In genomic region chr10:47372726-47373125, GRCh38 we compare ENCODE assay signal across 34 cellular contexts. TPM values are rescaled to one million over a fixed set of nuclear protein-coding genes. Genes with fewer than 3 reads are reported as not detected.
A peak's percentile ranks its signal among the peaks of the same experiment; 100 is the strongest.
DNase-seq lines count a peak whose midpoint lies in the region; FAIRE-seq and TF ChIP-seq lines count a peak whose summit lies in the region.
"Had no signal": no experiment of that assay in that cellular context is flagged by ENCODE, and none has a peak within 500 bp of the region (broad histone marks: within the 10 kb centered on the region; RNA-seq: fewer than 3 reads in every experiment).

No MANE protein-coding gene starts in this region.

- no peak overlapping the region for H3K4me3 Mint-ChIP-seq in activated naive CD4-positive, alpha-beta T cell treated with anti-CD3 and anti-CD28 coated beads, Interleukin-2, amount 10 ng/mL, durations not matched to agents 7 days and 5 days
- H3K4me3 Mint-ChIP-seq in activated CD4-positive, alpha-beta T cell treated with anti-CD3 and anti-CD28 coated beads, Interleukin-2, amount 10 ng/mL, durations not matched to agents 24 days and 14 days = no peak overlapping the region
- H3K4me3 Mint-ChIP-seq: activated naive CD8-positive, alpha-beta T cell treated with anti-CD3 and anti-CD28 coated beads, Interleukin-2, amount 50 U/mL, for 24 hours; mesothelial cell of epicardium; naive thymus-derived CD4-positive, alpha-beta T cell; stimulated activated naive CD8-positive, alpha-beta T cell treated with anti-CD3 and anti-CD28 coated beads, Interleukin-15, amount 100 ng/mL, for 72 hours had no signal

- no peak overlapping the region for H3K27ac ChIP-seq in coronary artery
- H3K27ac ChIP-seq in osteoblast (ENCODE audit: low read depth, low read length) = no peak overlapping the region
- H3K27ac ChIP-seq in vagina = no peak overlapping the region
- H3K27ac ChIP-seq: foreskin keratinocyte, heart right ventricle, upper lobe of left lung had no signal

- H3K4me1 ChIP-seq in osteoblast (ENCODE audit: insufficient read depth, low read length) (peaks cover 9% of the 10 kb centered on the region), vagina (no peaks in the 10 kb centered on the region)
- H3K4me1 ChIP-seq: BE2C, foreskin keratinocyte, heart right ventricle, upper lobe of left lung had no signal

- H3K36me3 Mint-ChIP-seq in activated naive CD4-positive, alpha-beta T cell treated with anti-CD3 and anti-CD28 coated beads, Interleukin-2, amount 10 ng/mL, durations not matched to agents 7 days and 5 days = no peaks in the 10 kb centered on the region
- no peaks in the 10 kb centered on the region for H3K36me3 Mint-ChIP-seq in activated CD4-positive, alpha-beta T cell treated with anti-CD3 and anti-CD28 coated beads, Interleukin-2, amount 10 ng/mL, durations not matched to agents 24 days and 14 days (ENCODE audit: low read depth)
- H3K36me3 Mint-ChIP-seq: mesothelial cell of epicardium; naive thymus-derived CD4-positive, alpha-beta T cell had no signal

- TF ChIP-seq POLR2A in vagina (IDR thresholded peaks at IDR 0.05) = no peak

- peaks cover 41% of the 10 kb centered on the region for H3K27me3 Mint-ChIP-seq in activated naive CD4-positive, alpha-beta T cell treated with anti-CD3 and anti-CD28 coated beads, Interleukin-2, amount 10 ng/mL, durations not matched to agents 7 days and 5 days
- peaks cover 17% of the 10 kb centered on the region for H3K27me3 Mint-ChIP-seq in activated CD4-positive, alpha-beta T cell treated with anti-CD3 and anti-CD28 coated beads, Interleukin-2, amount 10 ng/mL, durations not matched to agents 24 days and 14 days

- no peak overlapping the region for H3K27ac Mint-ChIP-seq in activated naive CD4-positive, alpha-beta T cell treated with anti-CD3 and anti-CD28 coated beads, Interleukin-2, amount 10 ng/mL, durations not matched to agents 7 days and 5 days
- no peak overlapping the region for H3K27ac Mint-ChIP-seq in activated CD4-positive, alpha-beta T cell treated with anti-CD3 and anti-CD28 coated beads, Interleukin-2, amount 10 ng/mL, durations not matched to agents 24 days and 14 days
- H3K27ac Mint-ChIP-seq: activated naive CD8-positive, alpha-beta T cell treated with anti-CD3 and anti-CD28 coated beads, Interleukin-2, amount 50 U/mL, for 24 hours; mesothelial cell of epicardium; naive thymus-derived CD4-positive, alpha-beta T cell; stimulated activated naive CD8-positive, alpha-beta T cell treated with anti-CD3 and anti-CD28 coated beads, Interleukin-15, amount 100 ng/mL, for 72 hours had no signal

- H2AFZ ChIP-seq in osteoblast (ENCODE audit: low read length) = no peak overlapping the region

- H3K9me3 Mint-ChIP-seq in activated naive CD4-positive, alpha-beta T cell treated with anti-CD3 and anti-CD28 coated beads, Interleukin-2, amount 10 ng/mL, durations not matched to agents 7 days and 5 days = no peaks in the 10 kb centered on the region
- no peaks in the 10 kb centered on the region for H3K9me3 Mint-ChIP-seq in activated CD4-positive, alpha-beta T cell treated with anti-CD3 and anti-CD28 coated beads, Interleukin-2, amount 10 ng/mL, durations not matched to agents 24 days and 14 days
- H3K9me3 Mint-ChIP-seq: activated naive CD8-positive, alpha-beta T cell treated with anti-CD3 and anti-CD28 coated beads, Interleukin-2, amount 50 U/mL, for 24 hours; mesothelial cell of epicardium; stimulated activated naive CD8-positive, alpha-beta T cell treated with anti-CD3 and anti-CD28 coated beads, Interleukin-15, amount 100 ng/mL, for 72 hours had no signal

- H3K27me3 ChIP-seq in osteoblast (ENCODE audit: insufficient read depth, low read length) (peaks cover 18% of the 10 kb centered on the region), vagina (no peaks in the 10 kb centered on the region)
- H3K27me3 ChIP-seq: foreskin keratinocyte, upper lobe of left lung had no signal

- H3K4me2 ChIP-seq in osteoblast (ENCODE audit: insufficient read depth, low read length) = no peak overlapping the region

- CTCF ChIA-PET in activated naive CD4-positive, alpha-beta T cell treated with anti-CD3 and anti-CD28 coated beads, Interleukin-2, amount 10 ng/mL, durations not matched to agents 7 days and 5 days (lab: Charles Lee) = interaction anchor here (0.9 kb wide), 1 partner anchor 12 kb away, joined by 5 read pairs; no protein-coding TSS in a partner anchor

- TF ChIP-seq CTCF in coronary artery (IDR thresholded peaks at IDR 0.05) (no peak), osteoblast (IDR thresholded peaks at IDR 0.05; ENCODE audit: extremely low read depth, low read depth, low read length) (no peak), vagina (IDR thresholded peaks at IDR 0.05) (no peak)

- no peaks in the 10 kb centered on the region for H3K9me3 ChIP-seq in osteoblast (ENCODE audit: low read depth, low read length)
- no peaks in the 10 kb centered on the region for H3K9me3 ChIP-seq in vagina
- H3K9me3 ChIP-seq: BE2C, heart right ventricle, upper lobe of left lung had no signal

- no peak for FAIRE-seq in GM19239 (lab: Jason Lieb, UNC)
- FAIRE-seq: GM12878, H54, TTC549 had no signal

- peaks cover 11% of the 10 kb centered on the region for H3K4me1 Mint-ChIP-seq in activated naive CD4-positive, alpha-beta T cell treated with anti-CD3 and anti-CD28 coated beads, Interleukin-2, amount 10 ng/mL, durations not matched to agents 7 days and 5 days
- peaks cover 5% of the 10 kb centered on the region for H3K4me1 Mint-ChIP-seq in activated CD4-positive, alpha-beta T cell treated with anti-CD3 and anti-CD28 coated beads, Interleukin-2, amount 10 ng/mL, durations not matched to agents 24 days and 14 days
- H3K4me1 Mint-ChIP-seq: activated naive CD8-positive, alpha-beta T cell treated with anti-CD3 and anti-CD28 coated beads, Interleukin-2, amount 50 U/mL, for 24 hours had no signal

- DNase-seq in activated naive CD4-positive, alpha-beta T cell treated with anti-CD3 and anti-CD28 coated beads, Interleukin-2, amount 10 ng/mL, durations not matched to agents 7 days and 5 days = peak; percentile 18
- no peak for DNase-seq in activated naive CD4-positive, alpha-beta T cell treated with Interleukin-2 at 50 U/mL for 16 hours
- peak; percentile 57 for DNase-seq in coronary artery (ENCODE audit: low spot score)
- DNase-seq in osteoblast (ENCODE audit: insufficient read length, low spot score, missing footprints) = peak; percentile 62
- DNase-seq in vagina (ENCODE audit: extremely low spot score in 2 of 2) = peak; percentile 64 to 72
- no peak for DNase-seq in GM19239 (ENCODE audit: insufficient read length, low spot score)
- no peak for DNase-seq in activated CD4-positive, alpha-beta T cell treated with anti-CD3 and anti-CD28 coated beads, Interleukin-2, amount 10 ng/mL, durations not matched to agents 24 days and 14 days
- DNase-seq in putamen (ENCODE audit: low spot score) = no peak
- DNase-seq: activated CD4-positive, alpha-beta T cell treated with anti-CD3 and anti-CD28 coated beads for 48 hours; activated naive CD8-positive, alpha-beta T cell treated with anti-CD3 and anti-CD28 coated beads, Interleukin-2, amount 50 U/mL, for 24 hours; BE2C; cerebellar nuclear complex; COR-L47; effector CD8-positive, alpha-beta T cell; foreskin keratinocyte; heart right ventricle; KG1; left colon; NCI-H1436 treated with DMSO at 0.1 percent for 48 hours; NCI-H446 treated with DMSO at 0.1 percent for 48 hours; occipital lobe; right cardiac atrium; SHP77 treated with DMSO at 0.1 percent for 48 hours; stimulated activated CD4-positive, alpha-beta T cell treated with anti-CD3 and anti-CD28 coated beads, Interleukin-12 subunit alpha, Interleukin-12 subunit beta, amount 100 ng/mL, for 4 hours; stimulated activated CD4-positive, alpha-beta T cell treated with anti-CD3 and anti-CD28 coated beads, Interleukin-4, amount 100 ng/mL, for 24 hours; stimulated activated naive CD8-positive, alpha-beta T cell treated with anti-CD3 and anti-CD28 coated beads, Interleukin-15, amount 100 ng/mL, for 72 hours; upper lobe of left lung had no signal

- H4K20me1 ChIP-seq in osteoblast (ENCODE audit: insufficient read depth, low read length) = no peaks in the 10 kb centered on the region

- intact Hi-C loops in vagina (cut with DNase I) = no loop called here
- intact Hi-C loops in activated CD4-positive, alpha-beta T cell treated with anti-CD3 and anti-CD28 coated beads, Interleukin-2, amount 10 ng/mL, durations not matched to agents 24 days and 14 days (cut with micrococcal nuclease) = no loop called here

- H3K4me3 ChIP-seq in coronary artery (no peak overlapping the region), osteoblast (ENCODE audit: insufficient read depth, low read length) (no peak overlapping the region), vagina (no peak overlapping the region)
- H3K4me3 ChIP-seq: GM12878, heart right ventricle, upper lobe of left lung had no signal

- H3K79me2 ChIP-seq in osteoblast (ENCODE audit: insufficient read depth, low read length) = no peaks in the 10 kb centered on the region

- no peaks in the 10 kb centered on the region for H3K36me3 ChIP-seq in osteoblast (ENCODE audit: insufficient read depth, low read length)
- no peaks in the 10 kb centered on the region for H3K36me3 ChIP-seq in vagina
- H3K36me3 ChIP-seq: BE2C, heart right ventricle, upper lobe of left lung had no signal

RNA-seq across cellular contexts. Expression of gene ZNF488, which starts 11.4 kb away (rescaled TPM):
- total RNA-seq in osteoblast (under 0.01 and 0.29 TPM in 2 replicates), vagina (not detected)
- 0.07 TPM in 1 of 2 replicates, not detected in the other for total RNA-seq in activated CD4-positive, alpha-beta T cell treated with anti-CD3 and anti-CD28 coated beads, Interleukin-2, amount 10 ng/mL, durations not matched to agents 24 days and 14 days
- total RNA-seq: GM12878; naive thymus-derived CD4-positive, alpha-beta T cell; right cardiac atrium had no signal

RNA-seq across cellular contexts. Expression of gene RBP3, which starts 24.6 kb away (rescaled TPM):
- total RNA-seq in osteoblast (not detected in 2 replicates), vagina (not detected)
- not detected in 2 replicates for total RNA-seq in activated CD4-positive, alpha-beta T cell treated with anti-CD3 and anti-CD28 coated beads, Interleukin-2, amount 10 ng/mL, durations not matched to agents 24 days and 14 days
- total RNA-seq: A673; esophagus mucosa; foreskin keratinocyte; GM12878; heart right ventricle; left colon; mesothelial cell of epicardium; naive thymus-derived CD4-positive, alpha-beta T cell; occipital lobe; right cardiac atrium; upper lobe of left lung had no signal

RNA-seq across cellular contexts. Expression of gene GDF2, which starts 50.5 kb away (rescaled TPM):
- total RNA-seq in osteoblast = not detected in 2 replicates
- not detected for total RNA-seq in vagina
- not detected in 2 replicates for total RNA-seq in activated CD4-positive, alpha-beta T cell treated with anti-CD3 and anti-CD28 coated beads, Interleukin-2, amount 10 ng/mL, durations not matched to agents 24 days and 14 days
- total RNA-seq: A673; esophagus mucosa; foreskin keratinocyte; GM12878; heart right ventricle; left colon; mesothelial cell of epicardium; naive thymus-derived CD4-positive, alpha-beta T cell; occipital lobe; upper lobe of left lung had no signal

Comparison
In these comparisons a context has a peak if more than half of its experiments do, and no peak if none do; other contexts are left out.
1. DNase-seq: peak in activated naive CD4-positive, alpha-beta T cell treated with anti-CD3 and anti-CD28 coated beads, Interleukin-2, amount 10 ng/mL, durations not matched to agents 7 days and 5 days (single experiment), coronary artery (single experiment), osteoblast (single experiment) and vagina (2 of 2); none in activated naive CD4-positive, alpha-beta T cell treated with Interleukin-2 at 50 U/mL for 16 hours (single experiment), GM19239 (single experiment), activated CD4-positive, alpha-beta T cell treated with anti-CD3 and anti-CD28 coated beads, Interleukin-2, amount 10 ng/mL, durations not matched to agents 24 days and 14 days (single experiment) and putamen (single experiment).